ENCODE assay signal across 8 cellular contexts in the genomic region with DNA sequence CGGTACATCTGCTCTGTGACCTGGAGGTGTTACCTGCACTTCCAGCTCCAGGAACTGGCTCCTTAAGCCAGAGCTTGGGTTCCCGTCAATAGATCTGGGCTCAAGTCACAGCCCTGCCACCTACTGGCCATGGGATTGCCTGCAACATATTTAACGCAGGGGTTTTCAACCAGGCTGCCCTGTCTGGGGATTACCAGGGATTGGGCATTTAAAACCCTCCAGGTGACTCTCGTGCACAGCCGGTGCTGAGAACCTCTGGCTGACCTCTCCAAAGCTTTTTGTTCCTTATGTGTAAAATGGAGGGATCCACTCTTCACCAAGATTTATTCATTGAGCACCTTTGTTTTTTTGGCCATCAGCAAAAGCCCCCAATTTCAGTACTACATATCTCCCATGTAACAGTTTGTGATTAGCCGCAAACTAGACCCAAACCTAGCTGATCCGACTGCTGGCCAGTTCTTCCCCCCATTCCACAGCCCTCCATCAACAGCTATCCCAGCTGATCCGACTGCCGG.
DNase-seq lines count a peak whose midpoint lies in the region; ATAC-seq and FAIRE-seq lines count a peak whose summit lies in the region.

No MANE protein-coding gene starts in this region.

- H3K27ac Mint-ChIP-seq in activated CD4-positive, alpha-beta memory T cell treated with anti-CD3 and anti-CD28 coated beads for 36 hours = no peak overlapping the region

- DNase-seq in CD1c-positive myeloid dendritic cell (ENCODE audit: extremely low spot score) (peak; percentile 80), GM19239 (ENCODE audit: insufficient read length, low spot score) (peak; percentile 75), NCI-H526 (lab: John Stamatoyannopoulos, UW) (peak; percentile 91 to 97), ecto neural progenitor cell (ENCODE audit: low spot score) (peak; percentile 83), medulla oblongata (ENCODE audit: extremely low spot score) (peak; percentile 85)
- DNase-seq in activated CD4-positive, alpha-beta memory T cell treated with anti-CD3 and anti-CD28 coated beads for 36 hours = peak; percentile 85
- DNase-seq in stimulated activated CD8-positive, alpha-beta memory T cell treated with anti-CD3 and anti-CD28 coated beads, Interleukin-15, amount 100 ng/mL, for 1 hour (ENCODE audit: low read depth) = peak; percentile 49

- ATAC-seq in HG03378 (IDR thresholded peaks at IDR 0.05; ENCODE audit: unreplicated experiment) = peak; percentile 96

- H3K27me3 Mint-ChIP-seq in activated CD4-positive, alpha-beta memory T cell treated with anti-CD3 and anti-CD28 coated beads for 36 hours = peaks cover 4% of the 10 kb centered on the region

- POLR2A ChIA-PET in activated CD4-positive, alpha-beta memory T cell treated with anti-CD3 and anti-CD28 coated beads for 36 hours (lab: Charles Lee) = interaction anchor here (2.7 kb wide), 1 partner anchor 208 kb away, joined by 16 read pairs; no protein-coding TSS in a partner anchor

- H3K4me1 Mint-ChIP-seq in activated CD4-positive, alpha-beta memory T cell treated with anti-CD3 and anti-CD28 coated beads for 36 hours (ENCODE audit: low read depth) = peaks cover 5% of the 10 kb centered on the region

- no peaks in the 10 kb centered on the region for H3K9me3 Mint-ChIP-seq in activated CD4-positive, alpha-beta memory T cell treated with anti-CD3 and anti-CD28 coated beads for 36 hours

- FAIRE-seq in GM19239 (lab: Jason Lieb, UNC) = peak; percentile 95

- no peak overlapping the region for H3K4me3 Mint-ChIP-seq in activated CD4-positive, alpha-beta memory T cell treated with anti-CD3 and anti-CD28 coated beads for 36 hours

- no peaks in the 10 kb centered on the region for H3K36me3 Mint-ChIP-seq in activated CD4-positive, alpha-beta memory T cell treated with anti-CD3 and anti-CD28 coated beads for 36 hours

- CTCF ChIA-PET in activated CD4-positive, alpha-beta memory T cell treated with anti-CD3 and anti-CD28 coated beads for 36 hours (lab: Charles Lee) = interaction anchor here (0.6 to 5.2 kb wide), 69 partner anchors 8 to 799 kb away, joined by 3 to 155 read pairs (median 4); a partner anchor contains a TSS

- intact Hi-C loops in activated CD4-positive, alpha-beta memory T cell treated with anti-CD3 and anti-CD28 coated beads for 36 hours (cut with micrococcal nuclease) = loop anchor here (1.0 to 2.0 kb wide), 3 partner anchors 19 to 208 kb away; no protein-coding TSS in a partner anchor

Comparison
In these comparisons a context has a peak if more than half of its experiments do, and no peak if none do; other contexts are left out.
1. Peak in every context shown above with its lines: DNase-seq and ATAC-seq.